ENCODE assay signal across 8 cellular contexts in genomic region chr1:180502361-180503273, GRCh38. TPM values are rescaled to one million over a fixed set of nuclear protein-coding genes. Genes with fewer than 3 reads are reported as not detected.
DNase-seq lines count a peak whose midpoint lies in the region; TF ChIP-seq lines count a peak whose summit lies in the region.

ACBD6 (minus strand) TSS chr1:180502577; CDS start chr1:180502266, 311 bp downstream.

- peak within 1 kb of the TSS; percentile 94 for H3K18ac ChIP-seq in H9 (ENCODE audit: insufficient read length, low read depth, low read length)
- peak within 1 kb of the TSS; percentile 97 for H3K18ac ChIP-seq in neuronal stem cell (ENCODE audit: low read length)

- peaks cover 18 to 20% of the 10 kb centered on the region in 2 experiments for H3K4me1 Mint-ChIP-seq in H9

- no peak within 1 kb of the TSS for H2BK5ac ChIP-seq in H9 (ENCODE audit: insufficient read length, low read length)
- H2BK5ac ChIP-seq in neuronal stem cell (ENCODE audit: low read length): peak within 1 kb of the TSS; percentile 79

- peak; percentile 24; the same call in 1 of the 3 replicates for TF ChIP-seq CTCF in H9 (conservative IDR thresholded peaks at IDR 0.05)
- peak; percentile 33 for TF ChIP-seq CTCF in Loucy (conservative IDR thresholded peaks at IDR 0.05; ENCODE audit: low read length)
- no peak for TF ChIP-seq CTCF in subcutaneous adipose tissue (IDR thresholded peaks at IDR 0.05; ENCODE audit: low read depth)

- H4K20me1 ChIP-seq in H9 (ENCODE audit: control insufficient read depth, insufficient read depth, insufficient read length) (no peaks in the 10 kb centered on the region), Loucy (ENCODE audit: insufficient read depth, low read length, poor library complexity, severe bottlenecking) (peaks cover 38% of the 10 kb centered on the region)

- no peak within 1 kb of the TSS for H3K23ac ChIP-seq in H9 (ENCODE audit: insufficient read length, low read depth, low read length)
- H3K23ac ChIP-seq in neuronal stem cell (ENCODE audit: low read depth, low read length, poor library complexity): peak within 1 kb of the TSS; percentile 100

- H3K4ac ChIP-seq in H9 (ENCODE audit: low read depth, low read length) (no peak within 1 kb of the TSS), neuronal stem cell (ENCODE audit: low read length) (no peak within 1 kb of the TSS)

- H3K27ac ChIP-seq in H9 (ENCODE audit: insufficient read length, low read depth, low read length) (peak within 1 kb of the TSS; percentile 65), SJCRH30 (peak within 1 kb of the TSS; percentile 83), neuronal stem cell (replicated peaks; ENCODE audit: low read length) (peak within 1 kb of the TSS; percentile 90)

- H3T11ph ChIP-seq in H9 (ENCODE audit: low read length): no peak within 1 kb of the TSS

- H2BK15ac ChIP-seq in H9 (ENCODE audit: low read depth, low read length): no peak within 1 kb of the TSS
- H2BK15ac ChIP-seq in neuronal stem cell (ENCODE audit: low read length): peak within 1 kb of the TSS; percentile 97

- H3K14ac ChIP-seq in H9 (ENCODE audit: insufficient read depth, low read length) (peak within 1 kb of the TSS; percentile 94), neuronal stem cell (ENCODE audit: low read length) (peak within 1 kb of the TSS; percentile 3)

- H3K9me2 ChIP-seq in Loucy (replicated peaks; ENCODE audit: low read depth, low read length): no peaks in the 10 kb centered on the region

- H3K9me3 Mint-ChIP-seq in H9: peaks cover 1 to 2% of the 10 kb centered on the region in 2 experiments; a peak in 2 of 5 replicates

- H2AK5ac ChIP-seq in H9 (ENCODE audit: insufficient read length, low read length) (no peak within 1 kb of the TSS), neuronal stem cell (ENCODE audit: low read depth, low read length) (no peak within 1 kb of the TSS)

- H3K4me3 ChIP-seq in Loucy (ENCODE audit: low read length, poor library complexity, severe bottlenecking): peak within 1 kb of the TSS; percentile 91
- peak within 1 kb of the TSS; percentile 76 for H3K4me3 ChIP-seq in SJCRH30
- H3K4me3 ChIP-seq in neuronal stem cell (ENCODE audit: low read length in 2 of 2): peak within 1 kb of the TSS; percentile 72 to 87

- H2AFZ ChIP-seq in H9 (ENCODE audit: low read length) (no peak within 1 kb of the TSS), Loucy (ENCODE audit: low read length) (peak within 1 kb of the TSS; percentile 98), neuronal stem cell (ENCODE audit: low read length) (peak within 1 kb of the TSS; percentile 96)

- peak; percentile 50 for DNase-seq in GM04503 (ENCODE audit: low read depth)
- peak; percentile 88 for DNase-seq in H9
- DNase-seq in SJCRH30: peak; percentile 83 to 86
- peak; percentile 70 for DNase-seq in activated gamma-delta T cell treated with anti-CD3 and anti-CD28 coated beads, Interleukin-2, amount 50 U/mL, for 16 hours (ENCODE audit: low read depth)
- DNase-seq in foreskin melanocyte: peak; percentile 86
- DNase-seq in neuronal stem cell (ENCODE audit: low spot score): peak; percentile 82

- H3K4me2 ChIP-seq in H9 (ENCODE audit: insufficient read depth, insufficient read length, low read length) (peak within 1 kb of the TSS; percentile 58), Loucy (ENCODE audit: low read depth, low read length, poor library complexity, severe bottlenecking) (peak within 1 kb of the TSS; percentile 99), neuronal stem cell (ENCODE audit: insufficient read depth, low read length, poor library complexity, severe bottlenecking) (peak within 1 kb of the TSS; percentile 74)

- no peak within 1 kb of the TSS for H2BK120ac ChIP-seq in H9 (ENCODE audit: low read depth, low read length, poor library complexity, severe bottlenecking)
- H2BK120ac ChIP-seq in neuronal stem cell (ENCODE audit: low read depth, low read length): peak within 1 kb of the TSS; percentile 25

- H3K79me2 ChIP-seq in H9 (ENCODE audit: insufficient read depth, low read length) (peaks cover 4% of the 10 kb centered on the region; the same call in 1 of the 2 replicates), Loucy (ENCODE audit: insufficient read depth, low read length) (peaks cover 47% of the 10 kb centered on the region)

- H4K5ac ChIP-seq in H9 (ENCODE audit: insufficient read length, low read depth, low read length): peak within 1 kb of the TSS; percentile 6

- WGBS in H9 (ENCODE audit: extremely low coverage, insufficient read length, low lambda C conversion rate): no CpG with 5 or more reads among the region's 83 CpGs
- no CpG with 5 or more reads among the region's 83 CpGs for WGBS in neuronal stem cell (ENCODE audit: extremely low coverage in 2 of 2, insufficient read length in 2 of 2, insufficient replicate concordance in 1 of 2), 2 donors

- H3K56ac ChIP-seq in H9 (ENCODE audit: insufficient read length, low read depth, low read length): no peak within 1 kb of the TSS

- no peaks in the 10 kb centered on the region for H3F3A ChIP-seq in Loucy (ENCODE audit: low read depth)

- H3K4me1 ChIP-seq in H9 (ENCODE audit: insufficient read depth, low read length) (no peaks in the 10 kb centered on the region), Loucy (ENCODE audit: insufficient read depth, low read length, poor library complexity, severe bottlenecking) (peaks cover 45% of the 10 kb centered on the region), SJCRH30 (no peaks in the 10 kb centered on the region; the same call in 1 of the 2 replicates), neuronal stem cell (ENCODE audit: control insufficient read depth in 2 of 2, insufficient read depth in 1 of 2, low read depth in 1 of 2, low read length in 2 of 2) (peaks cover 0 to 8% of the 10 kb centered on the region in 2 donors)

- H3K4me3 Mint-ChIP-seq in H9: peak within 1 kb of the TSS; percentile 94 to 95

- peaks cover 11% of the 10 kb centered on the region for H3K27me3 Mint-ChIP-seq in H9 (ENCODE audit: low read depth)

- H3K79me1 ChIP-seq in H9 (ENCODE audit: insufficient read depth, low read depth, low read length, poor library complexity, severe bottlenecking) (no peaks in the 10 kb centered on the region), neuronal stem cell (ENCODE audit: low read depth, low read length) (no peaks in the 10 kb centered on the region)

- H4K91ac ChIP-seq in H9 (ENCODE audit: insufficient read length, low read depth, low read length) (no peak within 1 kb of the TSS), neuronal stem cell (ENCODE audit: low read depth, low read length, poor library complexity) (peak within 1 kb of the TSS; percentile 19)

- H3K9ac ChIP-seq in H9 (ENCODE audit: extremely low read depth, insufficient read length, low read length) (peak within 1 kb of the TSS; percentile 83), Loucy (ENCODE audit: low read depth, low read length, poor library complexity, severe bottlenecking) (peak within 1 kb of the TSS; percentile 91), neuronal stem cell (ENCODE audit: low read depth, low read length, poor library complexity) (peak within 1 kb of the TSS; percentile 93)

- H3K36me3 ChIP-seq in Loucy (ENCODE audit: insufficient read depth, low read length): no peaks in the 10 kb centered on the region
- H3K36me3 ChIP-seq in SJCRH30: no peaks in the 10 kb centered on the region; the same call in 1 of the 2 replicates
- H3K36me3 ChIP-seq in neuronal stem cell (replicated peaks in 1 of 2; ENCODE audit: control insufficient read depth in 2 of 2, insufficient read depth in 2 of 2, low read length in 2 of 2): peaks cover 0 to 33% of the 10 kb centered on the region in 2 donors

- H4K8ac ChIP-seq in H9 (replicated peaks; ENCODE audit: insufficient read length, low read depth, low read length): no peak within 1 kb of the TSS
- H4K8ac ChIP-seq in neuronal stem cell (ENCODE audit: low read depth, low read length): peak within 1 kb of the TSS; percentile 23

- peaks cover 6% of the 10 kb centered on the region for H3K9me3 ChIP-seq in H9 (ENCODE audit: control insufficient read depth, low read depth, low read length)
- no peaks in the 10 kb centered on the region for H3K9me3 ChIP-seq in Loucy (ENCODE audit: insufficient read depth, low read depth, low read length)
- H3K9me3 ChIP-seq in SJCRH30 (replicated peaks): no peaks in the 10 kb centered on the region
- H3K9me3 ChIP-seq in neuronal stem cell (replicated peaks in 1 of 2; ENCODE audit: control insufficient read depth in 2 of 2, insufficient read depth in 1 of 2, low read depth in 1 of 2, low read length in 2 of 2): no peaks in the 10 kb centered on the region

- H2BK12ac ChIP-seq in H9 (ENCODE audit: insufficient read length, low read depth, low read length) (no peak within 1 kb of the TSS), neuronal stem cell (ENCODE audit: low read length) (peak within 1 kb of the TSS; percentile 85)

- H3K36me3 Mint-ChIP-seq in H9 (ENCODE audit: insufficient read depth in 1 of 3, low read depth in 3 of 3): peaks cover 7 to 13% (median 12%) of the 10 kb centered on the region in 3 experiments; a peak in 5 of 7 replicates

- H2BK20ac ChIP-seq in H9 (ENCODE audit: low read depth, low read length, poor library complexity, severe bottlenecking): no peak within 1 kb of the TSS

- H3K27ac Mint-ChIP-seq in H9: peak within 1 kb of the TSS; percentile 95 to 99 (median 98)

- H3K27me3 ChIP-seq in H9 (ENCODE audit: insufficient read depth, low read length) (no peaks in the 10 kb centered on the region), Loucy (ENCODE audit: insufficient read depth, low read length, poor library complexity, severe bottlenecking) (no peaks in the 10 kb centered on the region), SJCRH30 (no peaks in the 10 kb centered on the region), neuronal stem cell (ENCODE audit: control insufficient read depth in 3 of 3, insufficient read depth in 3 of 3, low read depth in 1 of 3, low read length in 3 of 3) (no peaks in the 10 kb centered on the region)

- peaks cover 4% of the 10 kb centered on the region for H3K23me2 ChIP-seq in H9 (ENCODE audit: insufficient read length, low read depth, low read length, poor library complexity, severe bottlenecking)

RNA-seq across cellular contexts. Expression of gene ACBD6, which starts in this region (rescaled TPM):
- total RNA-seq in H9 (2021) (45.4 and 51.4 TPM in 2 replicates), subcutaneous adipose tissue (10 to 100 TPM; 26.4 to 34.6 (median 31.5) TPM)
- total RNA-seq in SJCRH30 (2014; rRNA removed; shearing (Covaris generic)): 40.9 and 44.6 TPM in 2 replicates
- polyA plus RNA-seq in neuronal stem cell (2013, experiment 1 of 2): 42.4 TPM
- polyA plus RNA-seq in neuronal stem cell (2013, experiment 2 of 2): 40.3 TPM

Comparison
In these comparisons a context has a peak if more than half of its experiments do, and no peak if none do; other contexts are left out.
1. Peak in every context shown above with its lines: DNase-seq, H3K4me3 ChIP-seq and H3K27ac ChIP-seq.